Comparison of ENCODE assay signal across 26 cellular contexts in genomic region chr19:19635313-19635702, GRCh38. TPM values are rescaled to one million over a fixed set of nuclear protein-coding genes. Genes with fewer than 3 reads are reported as not detected.
"Had no signal": no experiment of that assay in that cellular context is flagged by ENCODE, and none has a peak within 500 bp of the region (broad histone marks: within the 10 kb centered on the region; RNA-seq: fewer than 3 reads in every experiment).

No MANE protein-coding gene starts in this region.

- H3K27me3 ChIP-seq: gastrocnemius medialis, neutrophil, ovary, right lobe of liver had no signal

- DNase-seq: activated CD4-positive, alpha-beta T cell treated with anti-CD3 and anti-CD28 coated beads, Interleukin-2, amount 10 ng/mL, durations not matched to agents 7 days and 5 days; activated CD4-positive, CD25-positive, alpha-beta regulatory T cell treated with anti-CD3 and anti-CD28 coated beads, Interleukin-2, amount 50 U/mL, for 72 hours; activated CD8-positive, alpha-beta T cell treated with anti-CD3 and anti-CD28 coated beads, Interleukin-2, amount 10 ng/mL, durations not matched to agents 7 days and 5 days; activated gamma-delta T cell; amygdala; caudate nucleus; cortex of kidney; effector memory CD8-positive, alpha-beta T cell; erythroblast; gastrocnemius medialis; glutamatergic neuron; left ventricle myocardium inferior; mucosa of descending colon; ovary; right lobe of liver; stimulated activated CD4-positive, alpha-beta T cell treated with anti-CD3 and anti-CD28 coated beads, Interleukin-2, amount 100 ng/mL, for 48 hours; T-helper 9 cell; trophoblast cell; WERI-Rb-1 had no signal

- H3K9me3 Mint-ChIP-seq: activated CD4-positive, alpha-beta T cell treated with anti-CD3 and anti-CD28 coated beads, Interleukin-2, amount 10 ng/mL, durations not matched to agents 7 days and 5 days; activated T-helper 1 cell treated with anti-CD3 and anti-CD28 coated beads, Interleukin-12 subunit alpha, Interleukin-12 subunit beta, Interleukin-2, Interleukin-4 antibody, amounts not matched to agents 30 ng/mL and 10 ng/mL and 1 ng/mL, durations not matched to agents 14 hours and 24 hours and 36 hours; effector memory CD8-positive, alpha-beta T cell; natural killer cell treated with Interleukin-12 subunit alpha and Interleukin-12 subunit beta and Interleukin-15 and Interleukin-18, amount 100 ng/mL, for 72 hours; stimulated activated naive CD8-positive, alpha-beta T cell treated with anti-CD3 and anti-CD28 coated beads, Interleukin-15, Interleukin-2, amounts not matched to agents 100 ng/mL and 50 ng/mL, for 24 hours had no signal

- H3K4me3 Mint-ChIP-seq: activated CD4-positive, alpha-beta T cell treated with anti-CD3 and anti-CD28 coated beads, Interleukin-2, amount 10 ng/mL, durations not matched to agents 7 days and 5 days; activated CD8-positive, alpha-beta T cell treated with anti-CD3 and anti-CD28 coated beads, Interleukin-2, amount 10 ng/mL, durations not matched to agents 7 days and 5 days; activated T-helper 1 cell treated with anti-CD3 and anti-CD28 coated beads, Interleukin-12 subunit alpha, Interleukin-12 subunit beta, Interleukin-2, Interleukin-4 antibody, amounts not matched to agents 30 ng/mL and 10 ng/mL and 1 ng/mL, durations not matched to agents 14 hours and 24 hours and 36 hours; effector memory CD8-positive, alpha-beta T cell; natural killer cell treated with Interleukin-12 subunit alpha and Interleukin-12 subunit beta and Interleukin-15 and Interleukin-18, amount 100 ng/mL, for 72 hours; stimulated activated naive CD8-positive, alpha-beta T cell treated with anti-CD3 and anti-CD28 coated beads, Interleukin-15, Interleukin-2, amounts not matched to agents 100 ng/mL and 50 ng/mL, for 24 hours had no signal

- H3K27ac ChIP-seq: gastrocnemius medialis, left ventricle myocardium inferior, neutrophil, ovary, right lobe of liver, thoracic aorta, WERI-Rb-1 had no signal

- H3K9me3 ChIP-seq: gastrocnemius medialis, left ventricle myocardium inferior, mucosa of descending colon, ovary, right lobe of liver, thoracic aorta had no signal

- H3K27ac Mint-ChIP-seq: activated CD8-positive, alpha-beta T cell treated with anti-CD3 and anti-CD28 coated beads, Interleukin-2, amount 10 ng/mL, durations not matched to agents 7 days and 5 days; progenitor cell of endocrine pancreas; stimulated activated naive CD8-positive, alpha-beta T cell treated with anti-CD3 and anti-CD28 coated beads, Interleukin-15, Interleukin-2, amounts not matched to agents 100 ng/mL and 50 ng/mL, for 24 hours had no signal

- H3K27me3 Mint-ChIP-seq: activated CD4-positive, alpha-beta T cell treated with anti-CD3 and anti-CD28 coated beads, Interleukin-2, amount 10 ng/mL, durations not matched to agents 7 days and 5 days; effector memory CD8-positive, alpha-beta T cell; natural killer cell treated with Interleukin-12 subunit alpha and Interleukin-12 subunit beta and Interleukin-15 and Interleukin-18, amount 100 ng/mL, for 72 hours; progenitor cell of endocrine pancreas; stimulated activated naive CD8-positive, alpha-beta T cell treated with anti-CD3 and anti-CD28 coated beads, Interleukin-15, Interleukin-2, amounts not matched to agents 100 ng/mL and 50 ng/mL, for 24 hours had no signal

- H3K36me3 ChIP-seq: gastrocnemius medialis, ovary had no signal

- H3K4me1 ChIP-seq: gastrocnemius medialis, left ventricle myocardium inferior, right lobe of liver had no signal

- ATAC-seq: activated CD8-positive, alpha-beta T cell treated with anti-CD3 and anti-CD28 coated beads, Interleukin-2, amount 10 ng/mL, durations not matched to agents 7 days and 5 days; effector memory CD8-positive, alpha-beta T cell; gastrocnemius medialis; mucosa of descending colon; natural killer cell treated with Interleukin-12 subunit alpha and Interleukin-12 subunit beta and Interleukin-15 and Interleukin-18, amount 100 ng/mL, for 72 hours; right lobe of liver had no signal

- H3K4me3 ChIP-seq: gastrocnemius medialis, left ventricle myocardium inferior, lung, mucosa of descending colon, ovary, right lobe of liver, thoracic aorta had no signal

RNA-seq across cellular contexts. Expression of gene PBX4, which starts 16.8 kb away (rescaled TPM):
- total RNA-seq: gastrocnemius medialis, left ventricle myocardium inferior, thoracic aorta had no signal
